ENCODE assay signal across 10 cellular contexts in genomic region chr9:107638496-107638895, GRCh38.
DNase-seq lines count a peak whose midpoint lies in the region; ATAC-seq and TF ChIP-seq lines count a peak whose summit lies in the region.
"Had no signal": no experiment of that assay in that cellular context is flagged by ENCODE, and none has a peak within 500 bp of the region (broad histone marks: within the 10 kb centered on the region; RNA-seq: fewer than 3 reads in every experiment).

No MANE protein-coding gene starts in this region.

- H3K27ac ChIP-seq in SJCRH30: peak overlapping the region; percentile 92
- H3K27ac ChIP-seq in esophagus (ENCODE audit: low read depth in 2 of 2, low read length in 1 of 2): peak overlapping the region; percentile 59 to 72
- peak overlapping the region; percentile 98 to 100 for H3K27ac ChIP-seq in ovary

- TF ChIP-seq POLR2A in ovary (IDR thresholded peaks at IDR 0.05): no peak

- H3K9me3 ChIP-seq in BE2C: no peaks in the 10 kb centered on the region
- no peaks in the 10 kb centered on the region for H3K9me3 ChIP-seq in SJCRH30 (replicated peaks)
- H3K9me3 ChIP-seq in esophagus (ENCODE audit: control insufficient read depth in 2 of 2, insufficient read depth in 1 of 2, low read depth in 1 of 2, low read length in 1 of 2): no peaks in the 10 kb centered on the region
- no peaks in the 10 kb centered on the region for H3K9me3 ChIP-seq in ovary
- H3K9me3 ChIP-seq in HAP-1: no peaks in the 10 kb centered on the region

- no peaks in the 10 kb centered on the region for H3K27me3 ChIP-seq in BE2C
- no peaks in the 10 kb centered on the region for H3K27me3 ChIP-seq in SJCRH30
- H3K27me3 ChIP-seq in esophagus (ENCODE audit: control insufficient read depth in 1 of 2, insufficient read depth in 2 of 2, low read length in 2 of 2): no peaks in the 10 kb centered on the region
- H3K27me3 ChIP-seq in ovary: no peaks in the 10 kb centered on the region
- no peaks in the 10 kb centered on the region for H3K27me3 ChIP-seq in HAP-1 (ENCODE audit: low read depth)

- TF ChIP-seq EP300 in ovary (IDR thresholded peaks at IDR 0.05): no peak

- H3K4me3 ChIP-seq in BE2C (ENCODE audit: low read depth, low read length) (peak overlapping the region; percentile 71), SJCRH30 (peak overlapping the region; percentile 64), esophagus (ENCODE audit: low read depth in 1 of 2, low read length in 2 of 2) (peak overlapping the region in 1 of 2 donors; percentile 30), ovary (peak overlapping the region; percentile 40), HAP-1 (no peak overlapping the region)

- no peaks in the 10 kb centered on the region for H3K36me3 ChIP-seq in BE2C
- no peaks in the 10 kb centered on the region for H3K36me3 ChIP-seq in SJCRH30
- no peaks in the 10 kb centered on the region for H3K36me3 ChIP-seq in esophagus (ENCODE audit: control insufficient read depth in 2 of 2, insufficient read depth in 2 of 2, low read length in 1 of 2)
- H3K36me3 ChIP-seq in ovary: no peaks in the 10 kb centered on the region
- no peaks in the 10 kb centered on the region for H3K36me3 ChIP-seq in HAP-1 (replicated peaks)

- H3K4me1 ChIP-seq in BE2C (no peaks in the 10 kb centered on the region), SJCRH30 (peaks cover 33% of the 10 kb centered on the region), esophagus (ENCODE audit: control insufficient read depth in 2 of 2, insufficient read depth in 2 of 2, low read length in 1 of 2) (no peaks in the 10 kb centered on the region), ovary (ENCODE audit: insufficient read depth) (peaks cover 12% of the 10 kb centered on the region), HAP-1 (peaks cover 13% of the 10 kb centered on the region)

- TF ChIP-seq CTCF in BE2C (IDR thresholded peaks at IDR 0.05; ENCODE audit: low read depth, low read length) (no peak), ovary (IDR thresholded peaks at IDR 0.05) (no peak)

- no peak for ATAC-seq in HG03039 (IDR thresholded peaks at IDR 0.05; ENCODE audit: unreplicated experiment)

- in situ Hi-C loops in HAP-1 (cut with MboI; ENCODE audit: low sequenced_read_pairs): no loop called here

- intact Hi-C loops in ovary (cut with DNase I): loop anchor here in 3 of 4 donors (2.0 to 10.0 kb wide), 5 partner anchors 96 to 776 kb away; partner anchors contain the start of genes KLF4 (in 1 of the 3) and ZNF462 (in 1 of the 3)

- DNase-seq in BE2C: no peak
- DNase-seq in SJCRH30: peak in 1 of 2 experiments; percentile 42
- DNase-seq in ovary: no peak
- DNase-seq in HAP-1 (ENCODE audit: low spot score in 2 of 2): no peak
- DNase-seq in NCI-H2029 (lab: John Stamatoyannopoulos, UW): no peak
- DNase-seq in kidney tubule cell (ENCODE audit: low spot score): no peak
- DNase-seq: activated CD4-positive, CD25-positive, alpha-beta regulatory T cell treated with anti-CD3 and anti-CD28 coated beads, Interleukin-2, amount 50 U/mL, for 72 hours; NCI-H1694 had no signal

- WGBS in esophagus, 2 donors: 27 to 29% methylated on average over 5 of the region's 5 CpGs
- 5 to 9% (median 8%) methylated on average over 5 of the region's 5 CpGs for WGBS in ovary, 3 donors
